18 cellular contexts compared by ENCODE assay signal in genomic region chr6:152685819-152686218, GRCh38. TPM values are rescaled to one million over a fixed set of nuclear protein-coding genes. Genes with fewer than 3 reads are reported as not detected.
DNase-seq lines count a peak whose midpoint lies in the region; ATAC-seq and TF ChIP-seq lines count a peak whose summit lies in the region.
"Had no signal": no experiment of that assay in that cellular context is flagged by ENCODE, and none has a peak within 500 bp of the region (broad histone marks: within the 10 kb centered on the region; RNA-seq: fewer than 3 reads in every experiment).

No MANE protein-coding gene starts in this region.

- H3K4me3 Mint-ChIP-seq in endothelial cell (ENCODE audit: unreplicated experiment): no peak overlapping the region
- no peak overlapping the region for H3K4me3 Mint-ChIP-seq in neural crest cell
- H3K4me3 Mint-ChIP-seq in stimulated activated naive CD8-positive, alpha-beta T cell treated with anti-CD3 and anti-CD28 coated beads, Interleukin-15, amount 100 ng/mL, for 72 hours: no peak overlapping the region
- H3K4me3 Mint-ChIP-seq: CD4-positive, alpha-beta memory T cell; HFFc6 had no signal

- intact Hi-C loops in OCI-LY7 (cut with micrococcal nuclease; ENCODE audit: unreplicated experiment): loop anchor here (2.0 to 10.0 kb wide), 3 partner anchors 297 to 1231 kb away; partner anchors contain the start of genes FBXO5 and RMND1

- H4K20me1 ChIP-seq in OCI-LY7 (ENCODE audit: insufficient read depth, low read length): no peaks in the 10 kb centered on the region
- H4K20me1 ChIP-seq in Karpas-422 (ENCODE audit: insufficient read depth, low read depth, low read length): no peaks in the 10 kb centered on the region

- H3K4me3 ChIP-seq in OCI-LY7 (ENCODE audit: low read depth, low read length, poor library complexity, severe bottlenecking) (peak overlapping the region; percentile 70), Karpas-422 (ENCODE audit: low read length) (no peak overlapping the region)
- H3K4me3 ChIP-seq: A549, GM12878, GM23248, HAP-1 had no signal

- CTCF ChIA-PET in OCI-LY7 (lab: Charles Lee; ENCODE audit: unreplicated experiment): interaction anchor here (1.1 kb wide), 1 partner anchor 16 kb away, joined by 4 read pairs; no protein-coding TSS in a partner anchor

- H3K4me2 ChIP-seq in OCI-LY7 (ENCODE audit: low read length): peak overlapping the region; percentile 76
- H3K4me2 ChIP-seq in Karpas-422 (ENCODE audit: low read depth, low read length, poor library complexity, severe bottlenecking): no peak overlapping the region
- H3K4me2 ChIP-seq: A549 had no signal

- DNase-seq in OCI-LY7 (ENCODE audit: low spot score) (peak; percentile 29), endothelial cell (ENCODE audit: low spot score) (no peak), neural crest cell (ENCODE audit: low read depth, low spot score) (no peak), Karpas-422 (no peak)
- no peak for DNase-seq in effector CD8-positive, alpha-beta T cell (lab: John Stamatoyannopoulos, UW)
- DNase-seq in stimulated activated naive CD8-positive, alpha-beta T cell treated with anti-CD3 and anti-CD28 coated beads, Interleukin-15, amount 100 ng/mL, for 72 hours: no peak
- DNase-seq: BE2C, DMS79, GM23248, HFFc6 had no signal

- H3K9me3 Mint-ChIP-seq in endothelial cell (ENCODE audit: unreplicated experiment): no peaks in the 10 kb centered on the region
- no peaks in the 10 kb centered on the region for H3K9me3 Mint-ChIP-seq in neural crest cell
- no peaks in the 10 kb centered on the region for H3K9me3 Mint-ChIP-seq in stimulated activated naive CD8-positive, alpha-beta T cell treated with anti-CD3 and anti-CD28 coated beads, Interleukin-15, amount 100 ng/mL, for 72 hours
- H3K9me3 Mint-ChIP-seq: CD4-positive, alpha-beta memory T cell; HFFc6 had no signal

- BruUV-seq in OCI-LY7 (replicated peaks; lab: Mats Ljungman, UMichigan): no TSS peak

- H3K36me3 ChIP-seq in OCI-LY7 (ENCODE audit: insufficient read depth, low read length) (peaks cover 22% of the 10 kb centered on the region), Karpas-422 (ENCODE audit: insufficient read depth, low read length) (no peaks in the 10 kb centered on the region)
- H3K36me3 ChIP-seq: BE2C, HAP-1 had no signal

- TF ChIP-seq CTCF in OCI-LY7 (conservative IDR thresholded peaks at IDR 0.05; ENCODE audit: low read length) (no peak), endothelial cell (IDR thresholded peaks at IDR 0.05; ENCODE audit: unreplicated experiment) (no peak), neural crest cell (conservative IDR thresholded peaks at IDR 0.05) (no peak)

- H3K36me3 Mint-ChIP-seq in endothelial cell (ENCODE audit: low read depth, unreplicated experiment) (no peaks in the 10 kb centered on the region), neural crest cell (ENCODE audit: low read depth) (no peaks in the 10 kb centered on the region)
- H3K36me3 Mint-ChIP-seq: CD4-positive, alpha-beta memory T cell had no signal

- no peaks in the 10 kb centered on the region for H3K27me3 Mint-ChIP-seq in endothelial cell (ENCODE audit: unreplicated experiment)
- H3K27me3 Mint-ChIP-seq in neural crest cell (ENCODE audit: low read depth): peaks cover 6% of the 10 kb centered on the region
- no peaks in the 10 kb centered on the region for H3K27me3 Mint-ChIP-seq in stimulated activated naive CD8-positive, alpha-beta T cell treated with anti-CD3 and anti-CD28 coated beads, Interleukin-15, amount 100 ng/mL, for 72 hours
- H3K27me3 Mint-ChIP-seq: CD4-positive, alpha-beta memory T cell had no signal

- H3K27me3 ChIP-seq in Karpas-422 (ENCODE audit: low read length): no peaks in the 10 kb centered on the region
- H3K27me3 ChIP-seq: BE2C had no signal

- H3K4me1 Mint-ChIP-seq in endothelial cell (ENCODE audit: unreplicated experiment): peaks cover 6% of the 10 kb centered on the region
- H3K4me1 Mint-ChIP-seq in neural crest cell: peaks cover 8% of the 10 kb centered on the region
- H3K4me1 Mint-ChIP-seq in stimulated activated naive CD8-positive, alpha-beta T cell treated with anti-CD3 and anti-CD28 coated beads, Interleukin-15, amount 100 ng/mL, for 72 hours: no peaks in the 10 kb centered on the region
- H3K4me1 Mint-ChIP-seq: CD4-positive, alpha-beta memory T cell had no signal

- peak overlapping the region; percentile 96 for H3K27ac ChIP-seq in OCI-LY7 (ENCODE audit: low read depth, low read length, poor library complexity, severe bottlenecking)
- no peak overlapping the region for H3K27ac ChIP-seq in Karpas-422 (ENCODE audit: low read length)
- H3K27ac ChIP-seq: A549, C4-2B, GM23248 had no signal

- H3K79me2 ChIP-seq in OCI-LY7 (ENCODE audit: insufficient read depth, low read depth, low read length) (peaks cover 38% of the 10 kb centered on the region; the same call in 1 of the 2 replicates), Karpas-422 (ENCODE audit: low read length) (no peaks in the 10 kb centered on the region)

- ATAC-seq in stimulated activated naive CD8-positive, alpha-beta T cell treated with anti-CD3 and anti-CD28 coated beads, Interleukin-15, amount 100 ng/mL, for 72 hours: no peak
- ATAC-seq in GM18520 (IDR thresholded peaks at IDR 0.05; ENCODE audit: unreplicated experiment): no peak
- ATAC-seq: A549, GM12878, HepG2 had no signal

- POLR2A ChIA-PET in OCI-LY7 (lab: Charles Lee): interaction anchor here (0.9 to 2.5 kb wide), 5 partner anchors 14 to 299 kb away, joined by 3 to 9 read pairs (median 3); no protein-coding TSS in a partner anchor

- peak overlapping the region; percentile 42 for H3K27ac Mint-ChIP-seq in endothelial cell (ENCODE audit: unreplicated experiment)
- peak overlapping the region; percentile 81 for H3K27ac Mint-ChIP-seq in neural crest cell (ENCODE audit: unreplicated experiment)
- H3K27ac Mint-ChIP-seq in stimulated activated naive CD8-positive, alpha-beta T cell treated with anti-CD3 and anti-CD28 coated beads, Interleukin-15, amount 100 ng/mL, for 72 hours: no peak overlapping the region
- H3K27ac Mint-ChIP-seq: CD4-positive, alpha-beta memory T cell; HFFc6 had no signal

- peaks cover 54% of the 10 kb centered on the region for H3K4me1 ChIP-seq in OCI-LY7 (ENCODE audit: insufficient read depth, low read length, poor library complexity, severe bottlenecking)
- no peaks in the 10 kb centered on the region; the same call in 1 of the 2 replicates for H3K4me1 ChIP-seq in Karpas-422 (ENCODE audit: low read length)
- H3K4me1 ChIP-seq: A549, BE2C, HAP-1 had no signal

- H3K9me2 ChIP-seq in OCI-LY7 (ENCODE audit: insufficient read depth, low read length) (no peaks in the 10 kb centered on the region), Karpas-422 (replicated peaks; ENCODE audit: insufficient read depth, low read length) (no peaks in the 10 kb centered on the region)

- H3K9me3 ChIP-seq in OCI-LY7 (ENCODE audit: low read length) (no peaks in the 10 kb centered on the region; the same call in 1 of the 2 replicates), Karpas-422 (ENCODE audit: low read length) (no peaks in the 10 kb centered on the region)
- H3K9me3 ChIP-seq: A549, BE2C, HAP-1 had no signal

- no peak overlapping the region for H3K9ac ChIP-seq in Karpas-422 (ENCODE audit: low read length)
- H3K9ac ChIP-seq: GM23248 had no signal

- H2AFZ ChIP-seq in OCI-LY7 (ENCODE audit: low read length) (peak overlapping the region; percentile 47; the same call in 1 of the 2 replicates), Karpas-422 (ENCODE audit: low read length) (no peak overlapping the region)
- H2AFZ ChIP-seq: GM23248 had no signal

RNA-seq across cellular contexts. Expression of gene MYCT1, which starts 11.9 kb away (rescaled TPM):
- 0.47 and 1.7 TPM in 2 replicates for total RNA-seq in OCI-LY7 (2014; rRNA removed; shearing (Covaris generic))
- total RNA-seq in OCI-LY7 (2022): 2.9 and 3.5 TPM in 2 replicates
- 178 TPM for total RNA-seq in endothelial cell (ENCODE audit: unreplicated experiment)
- not detected in 2 replicates for total RNA-seq in neural crest cell
- total RNA-seq in Karpas-422 (2014; rRNA removed; shearing (Covaris generic); ENCODE audit: low replicate concordance): not detected in 2 replicates
- total RNA-seq: CD4-positive, alpha-beta memory T cell; G401; GM12878; HepG2 had no signal

RNA-seq across cellular contexts. Expression of gene SYNE1, which starts 48.7 kb away (rescaled TPM):
- 53.1 and 74.6 TPM in 2 replicates for total RNA-seq in OCI-LY7 (2014; rRNA removed; shearing (Covaris generic))
- total RNA-seq in OCI-LY7 (2022) (140 and 174 TPM in 2 replicates), endothelial cell (ENCODE audit: unreplicated experiment) (12.7 TPM), neural crest cell (23.6 and 24.9 TPM in 2 replicates)
- total RNA-seq in Karpas-422 (2014; rRNA removed; shearing (Covaris generic); ENCODE audit: low replicate concordance): 137 and 162 TPM in 2 replicates

Comparison
In these comparisons a context has a peak if more than half of its experiments do, and no peak if none do; other contexts are left out.
1. H3K27ac Mint-ChIP-seq: peak in endothelial cell (single experiment) and neural crest cell (single experiment); none in stimulated activated naive CD8-positive, alpha-beta T cell treated with anti-CD3 and anti-CD28 coated beads, Interleukin-15, amount 100 ng/mL, for 72 hours (0 of 2).
2. RNA of gene MYCT1, which starts 11.9 kb away (total RNA-seq): 178 TPM in endothelial cell (single experiment); 0.47 to 3.5 TPM in OCI-LY7, not detected in neural crest cell and not detected in Karpas-422; every median in the first group is over 10 times any median in the second.